In the genomic region with DNA sequence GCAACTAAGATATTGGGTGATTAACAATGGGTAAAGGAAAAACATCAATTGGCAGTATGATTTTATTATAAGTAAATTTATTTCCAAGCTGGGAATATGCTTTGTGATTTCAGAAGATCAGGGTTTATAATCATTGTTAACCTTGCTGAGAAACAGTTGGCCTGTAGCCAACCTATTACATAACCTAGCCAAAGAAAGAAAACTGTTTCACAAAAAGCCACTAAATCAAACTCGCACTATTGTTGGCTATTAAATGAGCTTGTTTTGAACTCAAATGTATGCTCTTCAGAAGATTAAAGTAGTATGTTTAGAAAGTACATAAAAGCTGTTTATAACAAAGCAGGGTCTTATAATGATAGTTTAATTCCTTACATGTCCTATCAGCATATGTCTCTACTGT, we compare ENCODE assay signal across 9 cellular contexts.
DNase-seq lines count a peak whose midpoint lies in the region; ATAC-seq and TF ChIP-seq lines count a peak whose summit lies in the region.
"Had no signal": no experiment of that assay in that cellular context is flagged by ENCODE, and none has a peak within 500 bp of the region (broad histone marks: within the 10 kb centered on the region; RNA-seq: fewer than 3 reads in every experiment).

No MANE protein-coding gene starts in this region.

- WGBS in hepatocyte (ENCODE audit: low lambda C conversion rate, missing lambda C conversion rate): 47% methylated on average over 1 of the region's 1 CpG

- H3K27ac ChIP-seq in SK-N-MC: peak overlapping the region; percentile 98
- no peak overlapping the region for H3K27ac ChIP-seq in hepatocyte

- TF ChIP-seq EP300 in Ishikawa (IDR thresholded peaks at IDR 0.05; ENCODE audit: borderline replicate concordance): no peak

- ATAC-seq in HG02852 (IDR thresholded peaks at IDR 0.05; ENCODE audit: unreplicated experiment): no peak
- ATAC-seq in GM18870 (IDR thresholded peaks at IDR 0.05; ENCODE audit: unreplicated experiment): no peak
- no peak for ATAC-seq in HG02759 (IDR thresholded peaks at IDR 0.05; ENCODE audit: unreplicated experiment)

- H3K27me3 ChIP-seq in hepatocyte: no peaks in the 10 kb centered on the region

- no peaks in the 10 kb centered on the region for H3K36me3 ChIP-seq in SK-N-MC (ENCODE audit: insufficient read depth, low read length)
- no peaks in the 10 kb centered on the region for H3K36me3 ChIP-seq in hepatocyte (replicated peaks; ENCODE audit: insufficient read depth, low read depth)

- no peaks in the 10 kb centered on the region for H3K9me2 ChIP-seq in hepatocyte (replicated peaks; ENCODE audit: insufficient read depth)

- no peak for TF ChIP-seq CTCF in hepatocyte (IDR thresholded peaks at IDR 0.05; ENCODE audit: poor library complexity)

- H3K4me1 ChIP-seq in hepatocyte (ENCODE audit: insufficient read depth): peaks cover 5% of the 10 kb centered on the region

- H3K4me3 ChIP-seq in SK-N-MC (peak overlapping the region; percentile 56), hepatocyte (no peak overlapping the region)

- TF ChIP-seq RAD21 in Ishikawa (IDR thresholded peaks at IDR 0.05; ENCODE audit: low read depth): no peak

- no peaks in the 10 kb centered on the region for H4K20me1 ChIP-seq in hepatocyte (ENCODE audit: insufficient read depth, poor library complexity, severe bottlenecking)

- DNase-seq in CD1c-positive myeloid dendritic cell (ENCODE audit: extremely low spot score): peak; percentile 21
- DNase-seq in SK-N-MC (ENCODE audit: low read depth, low spot score): peak; percentile 63
- peak; percentile 12 for DNase-seq in hepatocyte (ENCODE audit: low spot score)
- no peak for DNase-seq in ecto neural progenitor cell (ENCODE audit: low spot score)
- DNase-seq: DND-41 had no signal

- H2AFZ ChIP-seq in hepatocyte: no peak overlapping the region

- H3K9ac ChIP-seq in SK-N-MC (ENCODE audit: insufficient read length): peak overlapping the region; percentile 58

- H3K4me2 ChIP-seq in hepatocyte: no peak overlapping the region

- H3K9me3 ChIP-seq in SK-N-MC (ENCODE audit: low read depth, low read length) (no peaks in the 10 kb centered on the region), hepatocyte (ENCODE audit: low read depth) (no peaks in the 10 kb centered on the region)

- H3K79me2 ChIP-seq in hepatocyte: no peaks in the 10 kb centered on the region

TF ChIP-seq in Ishikawa, 13 proteins besides CTCF, POLR2A, EP300 and RAD21:
- TF ChIP-seq, protein P1, sequence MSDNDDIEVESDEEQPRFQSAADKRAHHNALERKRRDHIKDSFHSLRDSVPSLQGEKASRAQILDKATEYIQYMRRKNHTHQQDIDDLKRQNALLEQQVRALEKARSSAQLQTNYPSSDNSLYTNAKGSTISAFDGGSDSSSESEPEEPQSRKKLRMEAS (IDR thresholded peaks at IDR 0.05): no peak
- TF ChIP-seq NFIC (IDR thresholded peaks at IDR 0.05) (peak; percentile 61), CEBPB (IDR thresholded peaks at IDR 0.05) (peak; percentile 64)
